In genomic region chr17:76027159-76027839, GRCh38 we compare ENCODE assay signal across 13 cellular contexts. TPM values are rescaled to one million over a fixed set of nuclear protein-coding genes. Genes with fewer than 3 reads are reported as not detected.
DNase-seq lines count a peak whose midpoint lies in the region; ATAC-seq and TF ChIP-seq lines count a peak whose summit lies in the region.
"Had no signal": no experiment of that assay in that cellular context is flagged by ENCODE, and none has a peak within 500 bp of the region (broad histone marks: within the 10 kb centered on the region; RNA-seq: fewer than 3 reads in every experiment).

EVPL (minus strand) TSS chr17:76027306; CDS start chr17:76027198, 108 bp downstream.

- H3K4me1 ChIP-seq in parathyroid adenoma, result peaks cover 14% of the 10 kb centered on the region

- no peaks in the 10 kb centered on the region for H3K36me3 Mint-ChIP-seq in activated CD8-positive, alpha-beta memory T cell treated with anti-CD3 and anti-CD28 coated beads, Interleukin-2, amount 10 ng/mL, durations not matched to agents 7 days and 5 days
- H3K36me3 Mint-ChIP-seq: natural killer cell treated with Interleukin-12 subunit alpha and Interleukin-12 subunit beta and Interleukin-15 and Interleukin-18, amount 100 ng/mL, for 72 hours had no signal

- H3K27ac Mint-ChIP-seq in activated CD8-positive, alpha-beta memory T cell treated with anti-CD3 and anti-CD28 coated beads, Interleukin-2, amount 10 ng/mL, durations not matched to agents 7 days and 5 days, result no peak within 1 kb of the TSS
- H3K27ac Mint-ChIP-seq: natural killer cell treated with Interleukin-12 subunit alpha and Interleukin-12 subunit beta and Interleukin-15 and Interleukin-18, amount 100 ng/mL, for 72 hours; T-helper 2 cell treated with Interferon-gamma antibody and Interleukin-4, amounts not matched to agents 5 μg/mL and 100 μg/mL, for 36 hours had no signal

- no peaks in the 10 kb centered on the region for H3K36me3 ChIP-seq in parathyroid adenoma (ENCODE audit: control insufficient read depth, insufficient read depth, low read length)

- H3K9me3 Mint-ChIP-seq in activated CD8-positive, alpha-beta memory T cell treated with anti-CD3 and anti-CD28 coated beads, Interleukin-2, amount 10 ng/mL, durations not matched to agents 7 days and 5 days (ENCODE audit: low read depth), result no peaks in the 10 kb centered on the region
- H3K9me3 Mint-ChIP-seq: activated T-cell treated with anti-CD3 and anti-CD28 coated beads, Interleukin-2, amount 50 U/mL, for 4 hours; natural killer cell treated with Interleukin-12 subunit alpha and Interleukin-12 subunit beta and Interleukin-15 and Interleukin-18, amount 100 ng/mL, for 72 hours; T-helper 2 cell treated with Interferon-gamma antibody and Interleukin-4, amounts not matched to agents 5 μg/mL and 100 μg/mL, for 36 hours had no signal

- TF ChIP-seq CTCF in epithelial cell of proximal tubule (conservative IDR thresholded peaks at IDR 0.05; ENCODE audit: low read depth, low read length) (no peak), parathyroid adenoma (IDR thresholded peaks at IDR 0.05) (peak; percentile 4)

- H3K9me3 ChIP-seq in parathyroid adenoma (ENCODE audit: control insufficient read depth, low read length), result no peaks in the 10 kb centered on the region

- no peak within 1 kb of the TSS for H3K4me3 Mint-ChIP-seq in activated CD8-positive, alpha-beta memory T cell treated with anti-CD3 and anti-CD28 coated beads, Interleukin-2, amount 10 ng/mL, durations not matched to agents 7 days and 5 days
- H3K4me3 Mint-ChIP-seq: activated T-cell treated with anti-CD3 and anti-CD28 coated beads, Interleukin-2, amount 50 U/mL, for 4 hours; natural killer cell treated with Interleukin-12 subunit alpha and Interleukin-12 subunit beta and Interleukin-15 and Interleukin-18, amount 100 ng/mL, for 72 hours; T-helper 2 cell treated with Interferon-gamma antibody and Interleukin-4, amounts not matched to agents 5 μg/mL and 100 μg/mL, for 36 hours had no signal

- peaks cover 12% of the 10 kb centered on the region for H3K4me1 Mint-ChIP-seq in activated CD8-positive, alpha-beta memory T cell treated with anti-CD3 and anti-CD28 coated beads, Interleukin-2, amount 10 ng/mL, durations not matched to agents 7 days and 5 days

- peak within 1 kb of the TSS; percentile 84 for H3K4me2 ChIP-seq in parathyroid adenoma (ENCODE audit: low read length)

- H3K27ac ChIP-seq in parathyroid adenoma, result peak within 1 kb of the TSS; percentile 74

- no peaks in the 10 kb centered on the region for H3K27me3 ChIP-seq in parathyroid adenoma (ENCODE audit: control insufficient read depth, insufficient read depth, low read length)

- H2AFZ ChIP-seq in parathyroid adenoma, result peak within 1 kb of the TSS; percentile 69

- no peak for ATAC-seq in activated CD8-positive, alpha-beta memory T cell treated with anti-CD3 and anti-CD28 coated beads, Interleukin-2, amount 10 ng/mL, durations not matched to agents 7 days and 5 days
- ATAC-seq: activated T-cell treated with anti-CD3 and anti-CD28 coated beads, Interleukin-2, amount 50 U/mL, for 4 hours; natural killer cell treated with Interleukin-12 subunit alpha and Interleukin-12 subunit beta and Interleukin-15 and Interleukin-18, amount 100 ng/mL, for 72 hours had no signal

- H3K9ac ChIP-seq in parathyroid adenoma, result peak within 1 kb of the TSS; percentile 54

- H3K4me3 ChIP-seq in epithelial cell of proximal tubule (ENCODE audit: low read depth, low read length) (peak within 1 kb of the TSS; percentile 63), parathyroid adenoma (ENCODE audit: low read depth, low read length) (peak within 1 kb of the TSS; percentile 47)

- H3K79me2 ChIP-seq in parathyroid adenoma, result no peaks in the 10 kb centered on the region

- H3K27me3 Mint-ChIP-seq in activated CD8-positive, alpha-beta memory T cell treated with anti-CD3 and anti-CD28 coated beads, Interleukin-2, amount 10 ng/mL, durations not matched to agents 7 days and 5 days, result no peaks in the 10 kb centered on the region
- H3K27me3 Mint-ChIP-seq: natural killer cell treated with Interleukin-12 subunit alpha and Interleukin-12 subunit beta and Interleukin-15 and Interleukin-18, amount 100 ng/mL, for 72 hours had no signal

- DNase-seq in DMS53 (lab: John Stamatoyannopoulos, UW), result peak; percentile 91
- DNase-seq in NCI-H510A treated with DMSO at 0.1 percent for 48 hours (lab: John Stamatoyannopoulos, UW), result peak; percentile 72
- DNase-seq in epithelial cell of proximal tubule (ENCODE audit: low read depth), result no peak
- no peak for DNase-seq in NCI-H1436 (lab: John Stamatoyannopoulos, UW)
- DNase-seq in epidermal melanocyte (ENCODE audit: insufficient read length, low spot score), result no peak
- no peak for DNase-seq in activated CD8-positive, alpha-beta memory T cell treated with anti-CD3 and anti-CD28 coated beads, Interleukin-2, amount 10 ng/mL, durations not matched to agents 7 days and 5 days
- DNase-seq in NCI-H524 treated with DMSO at 0.1 percent for 48 hours (lab: John Stamatoyannopoulos, UW), result no peak
- DNase-seq: activated T-cell treated with anti-CD3 and anti-CD28 coated beads, Interleukin-2, amount 50 U/mL, for 4 hours; central memory CD4-positive, alpha-beta T cell; glutamatergic neuron had no signal

- CTCF ChIA-PET in activated CD8-positive, alpha-beta memory T cell treated with anti-CD3 and anti-CD28 coated beads, Interleukin-2, amount 10 ng/mL, durations not matched to agents 7 days and 5 days (lab: Charles Lee), result no interaction called here

RNA-seq across cellular contexts. Expression of gene EVPL, which starts in this region (rescaled TPM):
- total RNA-seq in epithelial cell of proximal tubule, result 22.2 and 24.8 TPM in 2 replicates
- under 1 TPM in 1 of 2 experiments, not detected in 1; 0.03 TPM for total RNA-seq in activated CD8-positive, alpha-beta memory T cell treated with anti-CD3 and anti-CD28 coated beads, Interleukin-2, amount 10 ng/mL, durations not matched to agents 7 days and 5 days

Comparison
In these comparisons a context has a peak if more than half of its experiments do, and no peak if none do; other contexts are left out.
1. RNA of gene EVPL (total RNA-seq): 22.2 to 24.8 TPM in epithelial cell of proximal tubule; 0.03 TPM in activated CD8-positive, alpha-beta memory T cell treated with anti-CD3 and anti-CD28 coated beads, Interleukin-2, amount 10 ng/mL, durations not matched to agents 7 days and 5 days; every median in the first group is over 10 times any median in the second.
2. DNase-seq: peak in DMS53 (single experiment) and NCI-H510A treated with DMSO at 0.1 percent for 48 hours (single experiment); none in epithelial cell of proximal tubule (single experiment), NCI-H1436 (single experiment), epidermal melanocyte (single experiment), activated CD8-positive, alpha-beta memory T cell treated with anti-CD3 and anti-CD28 coated beads, Interleukin-2, amount 10 ng/mL, durations not matched to agents 7 days and 5 days (single experiment) and NCI-H524 treated with DMSO at 0.1 percent for 48 hours (single experiment).